Comparison of ENCODE assay signal across 1 cellular context in genomic region chr22:29375436-29376076, GRCh38.
TF ChIP-seq lines count a peak whose summit lies in the region.

No MANE protein-coding gene starts in this region.

TF ChIP-seq in H1, 55 proteins besides CTCF, POLR2A, EP300 and RAD21 (continued from another document):
- no peak for TF ChIP-seq SIN3A (conservative IDR thresholded peaks at IDR 0.05 in 1 of 2, IDR thresholded peaks at IDR 0.05 in 1 of 2; ENCODE audit: low read depth in 1 of 2, low read length in 2 of 2)
- TF ChIP-seq CTBP2 (IDR thresholded peaks at IDR 0.05; ENCODE audit: borderline replicate concordance, insufficient read depth, insufficient read length, low read length): no peak
- TF ChIP-seq FOSL1 (IDR thresholded peaks at IDR 0.05; ENCODE audit: insufficient read depth, low read depth, low read length): no peak
- TF ChIP-seq SUZ12 (IDR thresholded peaks at IDR 0.05; ENCODE audit: low read length): no peak
- no peak for TF ChIP-seq NRF1 (IDR thresholded peaks at IDR 0.05; ENCODE audit: low read depth, low read length)
- no peak for TF ChIP-seq EZH2 (IDR thresholded peaks at IDR 0.05; ENCODE audit: low read depth, low read length, severe bottlenecking)
- TF ChIP-seq SP1 (IDR thresholded peaks at IDR 0.05; ENCODE audit: low read depth, low read length): no peak
- no peak for TF ChIP-seq PHF8 (conservative IDR thresholded peaks at IDR 0.05; ENCODE audit: low read depth, low read length)
- TF ChIP-seq MAFK (IDR thresholded peaks at IDR 0.05; ENCODE audit: low read depth, low read length): no peak
- TF ChIP-seq SP4 (IDR thresholded peaks at IDR 0.05; ENCODE audit: low read length): no peak
- no peak for TF ChIP-seq CEBPB (IDR thresholded peaks at IDR 0.05; ENCODE audit: low read depth, low read length)
- no peak for TF ChIP-seq CBX8 (IDR thresholded peaks at IDR 0.05; ENCODE audit: borderline replicate concordance, low read depth, low read length)
- no peak for TF ChIP-seq GABPA (IDR thresholded peaks at IDR 0.05; ENCODE audit: borderline replicate concordance, insufficient read depth, low read length)
- no peak for TF ChIP-seq JUND (IDR thresholded peaks at IDR 0.05; ENCODE audit: low read length)
- no peak for TF ChIP-seq CREB1 (IDR thresholded peaks at IDR 0.05)
- TF ChIP-seq MAX (IDR thresholded peaks at IDR 0.05): no peak
